ENCODE assay signal across 9 cellular contexts in the genomic region with DNA sequence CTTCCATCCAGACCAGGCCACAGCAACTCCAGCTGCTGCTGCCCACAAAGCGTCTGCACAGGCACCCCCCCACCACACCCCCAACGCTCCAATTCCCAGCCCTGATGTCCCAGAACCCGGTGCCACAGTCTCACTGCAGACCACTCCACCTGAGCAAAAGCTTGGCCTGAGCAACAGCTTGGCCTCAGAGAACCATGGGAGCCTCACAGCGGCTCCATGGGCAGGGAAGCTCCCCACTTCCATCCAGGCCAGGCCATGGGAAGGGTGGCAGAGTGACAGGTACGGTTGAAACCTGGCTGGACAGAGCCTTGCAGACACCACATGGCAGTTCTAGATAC. TPM values are rescaled to one million over a fixed set of nuclear protein-coding genes. Genes with fewer than 3 reads are reported as not detected.
A peak's percentile ranks its signal among the peaks of the same experiment; 100 is the strongest.
DNase-seq lines count a peak whose midpoint lies in the region; TF ChIP-seq lines count a peak whose summit lies in the region.
"Had no signal": no experiment of that assay in that cellular context is flagged by ENCODE, and none has a peak within 500 bp of the region (broad histone marks: within the 10 kb centered on the region; RNA-seq: fewer than 3 reads in every experiment).

No MANE protein-coding gene starts in this region.

- peak overlapping the region; percentile 50; the same call in 1 of the 2 replicates for H3K27ac ChIP-seq in SJCRH30
- peak overlapping the region; percentile 84 for H3K27ac ChIP-seq in suprapubic skin

- no peak for TF ChIP-seq CTCF in suprapubic skin (IDR thresholded peaks at IDR 0.05)

- H3K36me3 ChIP-seq in SJCRH30, result peaks cover 33% of the 10 kb centered on the region
- H3K36me3 ChIP-seq in suprapubic skin, result peaks cover 21% of the 10 kb centered on the region

- H3K9me3 ChIP-seq in SJCRH30 (replicated peaks), result no peaks in the 10 kb centered on the region
- peaks cover 2% of the 10 kb centered on the region for H3K9me3 ChIP-seq in iPS-18c (ENCODE audit: control insufficient read depth, insufficient read depth, low read length)
- H3K9me3 ChIP-seq in suprapubic skin, result no peaks in the 10 kb centered on the region

- no peak for TF ChIP-seq EP300 in suprapubic skin (IDR thresholded peaks at IDR 0.05)

- DNase-seq in SJCRH30, result no peak
- no peak for DNase-seq in suprapubic skin (ENCODE audit: low spot score in 2 of 2)
- DNase-seq in ecto neural progenitor cell (ENCODE audit: low spot score), result no peak
- no peak for DNase-seq in NCI-H510A treated with DMSO at 0.1 percent for 48 hours (lab: John Stamatoyannopoulos, UW)
- no peak for DNase-seq in NCI-H187 treated with DMSO at 0.1 percent for 48 hours (lab: John Stamatoyannopoulos, UW)
- DNase-seq: activated naive CD4-positive, alpha-beta T cell; hippocampal formation; NCI-H1048 had no signal

- H3K4me1 ChIP-seq in SJCRH30, result peaks cover 23% of the 10 kb centered on the region
- H3K4me1 ChIP-seq in suprapubic skin, result peaks cover 54% of the 10 kb centered on the region

- H3K27me3 ChIP-seq in SJCRH30, result no peaks in the 10 kb centered on the region
- H3K27me3 ChIP-seq in suprapubic skin, result no peaks in the 10 kb centered on the region

- WGBS in suprapubic skin, result 51% methylated on average over 5 of the region's 5 CpGs

- H3K4me3 ChIP-seq in SJCRH30 (no peak overlapping the region), iPS-18c (ENCODE audit: insufficient read depth, low read depth, low read length) (peak overlapping the region; percentile 9; the same call in 1 of the 2 replicates), suprapubic skin (peak overlapping the region; percentile 30)

- TF ChIP-seq POLR2A in suprapubic skin (IDR thresholded peaks at IDR 0.05), result no peak

RNA-seq across cellular contexts. Expression of gene PLXNB2, which starts 13.2 kb away (rescaled TPM):
- total RNA-seq in SJCRH30 (2014; rRNA removed; shearing (Covaris generic)), result 104 and 109 TPM in 2 replicates
- 100 to 1,000 TPM; 117 to 231 (median 192) TPM for total RNA-seq in suprapubic skin

RNA-seq across cellular contexts. Expression of gene MAPK11, which starts 24.1 kb away (rescaled TPM):
- total RNA-seq in SJCRH30 (2014; rRNA removed; shearing (Covaris generic)), result 3.2 and 4.2 TPM in 2 replicates
- total RNA-seq in suprapubic skin, result 1 to 10 TPM; 3.8 to 5.8 (median 4.5) TPM

RNA-seq across cellular contexts. Expression of gene DENND6B, which starts 32.5 kb away (rescaled TPM):
- total RNA-seq in SJCRH30 (2014; rRNA removed; shearing (Covaris generic)), result 0.08 and 0.18 TPM in 2 replicates
- 1 to 10 TPM; 3.3 to 5.4 (median 3.4) TPM for total RNA-seq in suprapubic skin

RNA-seq across cellular contexts. Expression of gene MAPK12, which starts 32.8 kb away (rescaled TPM):
- total RNA-seq in SJCRH30 (2014; rRNA removed; shearing (Covaris generic)), result 52.0 and 54.0 TPM in 2 replicates
- 1 to 10 TPM; 1.3 to 5.7 (median 3.3) TPM for total RNA-seq in suprapubic skin

RNA-seq across cellular contexts. Expression of gene HDAC10, which starts 43.2 kb away (rescaled TPM):
- 11.2 and 21.4 TPM in 2 replicates for total RNA-seq in SJCRH30 (2014; rRNA removed; shearing (Covaris generic))
- total RNA-seq in suprapubic skin, result 10 to 100 TPM; 43.1 to 93.7 (median 56.2) TPM
